In the genomic region with DNA sequence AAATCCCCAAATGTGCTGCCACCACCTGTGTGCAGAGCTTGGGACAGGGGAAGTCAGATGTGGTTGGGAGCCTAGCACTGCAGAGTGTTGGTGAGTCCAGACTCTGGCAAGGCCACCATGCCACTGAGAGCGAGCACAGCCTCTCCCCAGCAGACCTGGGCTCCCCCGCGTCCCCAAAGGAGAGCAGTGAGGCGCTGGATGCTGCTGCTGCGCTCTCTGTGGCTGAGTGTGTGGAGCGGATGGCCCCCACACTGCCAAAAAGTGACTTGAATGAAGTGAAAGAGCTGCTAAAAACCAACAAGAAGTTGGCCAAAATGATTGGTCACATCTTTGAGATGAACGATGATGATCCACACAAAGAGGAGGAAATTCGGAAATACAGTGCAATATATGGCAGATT, we compare ENCODE assay signal across 19 cellular contexts.
"Had no signal": no experiment of that assay in that cellular context is flagged by ENCODE, and none has a peak within 500 bp of the region (broad histone marks: within the 10 kb centered on the region; RNA-seq: fewer than 3 reads in every experiment).

No MANE protein-coding gene starts in this region.

- H3K4me3 ChIP-seq: body of pancreas, colonic mucosa, lung, spleen had no signal

- H3K4me3 Mint-ChIP-seq: activated naive CD4-positive, alpha-beta T cell treated with anti-CD3 and anti-CD28 coated beads for 36 hours; mesothelial cell of epicardium; nephron had no signal

- H3K27me3 ChIP-seq: body of pancreas, colonic mucosa, spleen had no signal

- H3K9me3 ChIP-seq: body of pancreas, colonic mucosa, spleen had no signal

- H3K27ac ChIP-seq: body of pancreas, colonic mucosa, spleen had no signal

- H3K9me3 Mint-ChIP-seq: activated naive CD4-positive, alpha-beta T cell treated with anti-CD3 and anti-CD28 coated beads for 36 hours; mesothelial cell of epicardium had no signal

- H3K27ac Mint-ChIP-seq: activated naive CD4-positive, alpha-beta T cell treated with anti-CD3 and anti-CD28 coated beads for 36 hours; mesothelial cell of epicardium; nephron had no signal

- H3K4me1 ChIP-seq: colonic mucosa had no signal

- H3K36me3 ChIP-seq: colonic mucosa had no signal

- ATAC-seq: activated CD4-positive, CD25-positive, alpha-beta regulatory T cell treated with anti-CD3 and anti-CD28 coated beads, Interleukin-2, amount 50 U/mL, for 24 hours; body of pancreas had no signal

- DNase-seq: activated naive CD4-positive, alpha-beta T cell treated with anti-CD3 and anti-CD28 coated beads for 36 hours; activated T-cell treated with anti-CD3 and anti-CD28 coated beads for 4 hours; body of pancreas; central memory CD4-positive, alpha-beta T cell; colonic mucosa; erythroblast; foreskin melanocyte; glutamatergic neuron; hypothalamus; islet precursor cell; occipital lobe; spleen; stimulated activated naive CD4-positive, alpha-beta T cell; T-helper 1 cell; T1000 had no signal
